1 cellular context compared by ENCODE assay signal in the genomic region with DNA sequence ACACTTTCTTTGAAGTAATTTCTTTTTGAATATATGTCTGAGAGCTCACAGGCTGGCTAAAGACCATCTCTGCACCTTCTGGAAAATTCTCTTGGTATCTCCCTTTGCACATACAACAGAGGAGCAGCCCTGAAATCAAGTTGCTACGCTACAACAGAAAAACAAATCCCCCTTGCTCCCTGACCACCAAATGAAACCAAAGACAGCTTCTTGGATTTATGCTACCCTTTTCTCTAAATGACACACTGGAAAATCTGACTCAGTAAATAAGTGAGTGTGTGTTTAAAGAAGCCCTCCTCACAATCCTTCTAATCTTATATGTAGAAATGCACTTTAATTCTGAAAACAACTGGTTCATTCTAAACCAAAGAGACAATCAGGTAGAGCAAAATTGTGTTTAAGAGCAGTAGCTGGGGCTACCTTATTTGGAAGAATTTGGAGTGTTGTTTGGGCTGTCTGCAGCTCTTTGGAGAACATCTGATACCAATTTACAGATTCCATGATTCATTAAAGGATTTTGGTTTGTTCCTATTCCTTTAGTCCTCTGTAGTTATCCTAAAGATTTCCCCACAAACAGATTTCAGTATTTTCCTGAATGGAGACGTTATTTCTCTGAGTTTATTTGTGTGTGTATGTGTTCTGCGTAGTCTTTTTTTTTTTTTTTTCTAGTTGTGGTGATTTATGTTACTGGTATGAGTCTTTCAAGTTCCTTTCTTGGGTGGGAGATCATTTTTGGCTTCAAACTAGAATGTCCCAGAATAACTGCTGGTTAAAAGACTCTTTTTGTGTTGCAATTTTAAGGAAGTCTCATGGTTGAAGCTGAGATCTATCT.
A peak's percentile ranks its signal among the peaks of the same experiment; 100 is the strongest.
TF ChIP-seq lines count a peak whose summit lies in the region.

No MANE protein-coding gene starts in this region.

TF ChIP-seq in GM12878, 131 proteins besides CTCF, POLR2A, EP300 and RAD21 (continued from another document):
- peak; percentile 48; the same call in 1 of the 2 replicates for TF ChIP-seq HSF1 (IDR thresholded peaks at IDR 0.05; ENCODE audit: low read depth, low read length)
- TF ChIP-seq JUNB (IDR thresholded peaks at IDR 0.05) = peak; percentile 61
- no peak for TF ChIP-seq ATF2 (IDR thresholded peaks at IDR 0.05; ENCODE audit: low read length)
- 0 out of 2 replicates have a peak, but pooled peaks have one; percentile 14 for TF ChIP-seq IKZF1 (conservative IDR thresholded peaks at IDR 0.05)
- peak; percentile 45; the same call in 1 of the 2 replicates for TF ChIP-seq RUNX3 (IDR thresholded peaks at IDR 0.05; ENCODE audit: low read length)
